31 cellular contexts compared by ENCODE assay signal in genomic region chr1:77133731-77134358, GRCh38.
"Had no signal": no experiment of that assay in that cellular context is flagged by ENCODE, and none has a peak within 500 bp of the region (broad histone marks: within the 10 kb centered on the region; RNA-seq: fewer than 3 reads in every experiment).

No MANE protein-coding gene starts in this region.

- H3K4me3 ChIP-seq: esophagus squamous epithelium, mucosa of descending colon, pancreas, smooth muscle cell, stomach, testis, tibial nerve, upper lobe of left lung had no signal

- H3K4me1 ChIP-seq: esophagus squamous epithelium, pancreas, stomach, testis, tibial nerve, upper lobe of left lung had no signal

- H3K36me3 ChIP-seq: esophagus squamous epithelium, neutrophil, pancreas, stomach, tibial nerve, upper lobe of left lung had no signal

- ATAC-seq: effector memory CD8-positive, alpha-beta T cell; mucosa of descending colon; natural killer cell treated with Interleukin-12 subunit alpha and Interleukin-12 subunit beta and Interleukin-15 and Interleukin-18, amount 100 ng/mL, for 72 hours; pancreas; sciatic nerve had no signal

- H3K9me3 ChIP-seq: esophagus squamous epithelium, mucosa of descending colon, neutrophil, pancreas, stomach, testis, tibial nerve, upper lobe of left lung had no signal

- H3K27me3 ChIP-seq: esophagus squamous epithelium, neutrophil, pancreas, stomach, testis, tibial nerve, upper lobe of left lung had no signal

- H3K27ac ChIP-seq: esophagus squamous epithelium, neutrophil, pancreas, stomach, testis, tibial nerve, upper lobe of left lung had no signal

- H3K4me2 ChIP-seq: smooth muscle cell had no signal

- DNase-seq: cortex of kidney; effector memory CD8-positive, alpha-beta T cell; erythroblast; esophagus squamous epithelium; foreskin melanocyte; glutamatergic neuron; hypothalamus; immature natural killer cell; islet precursor cell; kidney glomerular epithelial cell; mesenchymal stem cell; mucosa of descending colon; naive B cell; pancreas; retina; stimulated activated CD4-positive, alpha-beta T cell treated with anti-CD3 and anti-CD28 coated beads, Interleukin-12 subunit alpha, Interleukin-12 subunit beta, amount 100 ng/mL, for 4 hours; stimulated activated CD4-positive, alpha-beta T cell treated with anti-CD3 and anti-CD28 coated beads, Interleukin-1b, Interleukin-23, amount 100 ng/mL, for 48 hours; stimulated activated CD4-positive, alpha-beta T cell treated with anti-CD3 and anti-CD28 coated beads, Interleukin-4, amount 100 ng/mL, for 1 hour; stimulated activated CD8-positive, alpha-beta memory T cell treated with anti-CD3 and anti-CD28 coated beads, Interleukin-4, amount 100 ng/mL, for 48 hours; stimulated activated naive CD4-positive, alpha-beta T cell treated with Interleukin-2 at 50 U/mL for 16 hours; stomach; substantia nigra; testis; upper lobe of left lung had no signal

- FAIRE-seq: endometrium, pancreas, urothelium cell line had no signal
